8 cellular contexts compared by ENCODE assay signal in genomic region chr4:153083447-153083921, GRCh38.
A peak's percentile ranks its signal among the peaks of the same experiment; 100 is the strongest.
DNase-seq lines count a peak whose midpoint lies in the region; ATAC-seq, FAIRE-seq and TF ChIP-seq lines count a peak whose summit lies in the region.

No MANE protein-coding gene starts in this region.

- CTCF ChIA-PET in HepG2 (lab: Yijun Ruan, JAX; ENCODE audit: low intra/inter-chr PET ratio, low total read pairs): interaction anchor here (3.8 to 4.0 kb wide), 2 partner anchors 44 to 237 kb away, joined by 39 to 51 read pairs; no protein-coding TSS in a partner anchor

- TF ChIP-seq EP300 in HepG2 (IDR thresholded peaks at IDR 0.05; ENCODE audit: low read depth in 2 of 2, low read length in 2 of 2) (no peak), HepG2 (CRISPR knock-in tag; IDR thresholded peaks at IDR 0.05; ENCODE audit: borderline replicate concordance) (no peak)

- H3K4me3 ChIP-seq in BLaER1 treated with 17β-estradiol and CSF1 and Interleukin-3, amounts not matched to agents 10 nM and 100 nM: no peak overlapping the region
- H3K4me3 ChIP-seq in HepG2 (replicated peaks in 1 of 3; ENCODE audit: insufficient read depth in 1 of 3, low read depth in 2 of 3, low read length in 3 of 3): peak overlapping the region in 1 of 3 experiments; percentile 17; a peak in 2 of 6 replicates

- H3K36me3 ChIP-seq in BLaER1 treated with 17β-estradiol and CSF1 and Interleukin-3, amounts not matched to agents 10 nM and 100 nM: no peaks in the 10 kb centered on the region
- H3K36me3 ChIP-seq in HepG2 (replicated peaks in 1 of 2; ENCODE audit: control insufficient read depth in 1 of 2, insufficient read depth in 2 of 2, low read length in 2 of 2): no peaks in the 10 kb centered on the region

- H3K79me2 ChIP-seq in HepG2 (ENCODE audit: insufficient read depth, low read length): no peaks in the 10 kb centered on the region

- H3K9me3 ChIP-seq in BLaER1 treated with 17β-estradiol and CSF1 and Interleukin-3, amounts not matched to agents 10 nM and 100 nM (replicated peaks in 1 of 11): no peaks in the 10 kb centered on the region
- no peaks in the 10 kb centered on the region for H3K9me3 ChIP-seq in HepG2 (ENCODE audit: low read length)

- in situ Hi-C loops in HepG2 (cut with HindIII; ENCODE audit: extremely low pct_ligation_motif_present, low pct_unique_long_range_greater_than_20kb): loop anchor here (5.0 kb wide), 1 partner anchor 44 kb away; no protein-coding TSS in a partner anchor

- peak; percentile 60 for ATAC-seq in GM19025 (IDR thresholded peaks at IDR 0.05; ENCODE audit: low read depth, unreplicated experiment)
- peak; percentile 80 for ATAC-seq in HG03196 (IDR thresholded peaks at IDR 0.05; ENCODE audit: unreplicated experiment)
- peak; percentile 95 for ATAC-seq in HepG2

- POLR2A ChIA-PET in HepG2 (lab: Yijun Ruan, JAX): interaction anchor here (1.1 kb wide), 1 partner anchor 44 kb away, joined by 5 read pairs; no protein-coding TSS in a partner anchor

- peak; percentile 77 for DNase-seq in NCI-H2227 (lab: John Stamatoyannopoulos, UW; ENCODE audit: unreplicated experiment)
- DNase-seq in dermis microvascular lymphatic vessel endothelial cell (ENCODE audit: low read depth in 2 of 2): peak; percentile 37 to 74
- peak; percentile 72 for DNase-seq in HepG2 (ENCODE audit: low spot score)
- peak; percentile 14 to 30 (median 17) for DNase-seq in stimulated activated CD4-positive, alpha-beta T cell treated with anti-CD3 and anti-CD28 coated beads, TNF-alpha, amount 100 ng/mL, for 48 hours (ENCODE audit: low read depth in 3 of 3)

- BruUV-seq in HepG2 (replicated peaks; lab: Mats Ljungman, UMichigan): no TSS peak

- peaks cover 24 to 62% (median 42%) of the 10 kb centered on the region in 10 experiments for H3K4me1 ChIP-seq in BLaER1 treated with 17β-estradiol and CSF1 and Interleukin-3, amounts not matched to agents 10 nM and 100 nM
- H3K4me1 ChIP-seq in HepG2 (ENCODE audit: insufficient read depth, low read length): peaks cover 9% of the 10 kb centered on the region

- WGBS in HepG2 (ENCODE audit: low lambda C conversion rate): 5% methylated on average over 6 of the region's 7 CpGs

- peak; percentile 89 for FAIRE-seq in HepG2 (lab: Jason Lieb, UNC)

- no peaks in the 10 kb centered on the region for H4K20me1 ChIP-seq in BLaER1 treated with 17β-estradiol and CSF1 and Interleukin-3, amounts not matched to agents 10 nM and 100 nM
- no peaks in the 10 kb centered on the region for H4K20me1 ChIP-seq in HepG2 (ENCODE audit: insufficient read depth, low read length)

- H3K27ac ChIP-seq in BLaER1 treated with 17β-estradiol and CSF1 and Interleukin-3, amounts not matched to agents 10 nM and 100 nM: peak overlapping the region in 2 of 11 experiments; percentile 13 to 27; a peak in 1 of 22 replicates
- H3K27ac ChIP-seq in VCaP (peak overlapping the region; percentile 62), HepG2 (ENCODE audit: extremely low read length, insufficient read depth, low read length) (no peak overlapping the region)

- H3K27me3 ChIP-seq in BLaER1 treated with 17β-estradiol and CSF1 and Interleukin-3, amounts not matched to agents 10 nM and 100 nM: no peaks in the 10 kb centered on the region
- peaks cover 0 to 1% of the 10 kb centered on the region in 2 experiments; a peak in 1 of 5 replicates for H3K27me3 ChIP-seq in HepG2 (ENCODE audit: control insufficient read depth in 1 of 2, insufficient read depth in 2 of 2, low read length in 2 of 2)

- TF ChIP-seq CTCF in VCaP (conservative IDR thresholded peaks at IDR 0.05) (peak; percentile 75), HepG2 (CRISPR knock-in tag; IDR thresholded peaks at IDR 0.05) (peak; percentile 80)

- peak overlapping the region in 3 of 11 experiments; percentile 10 to 28 (median 20); a peak in 1 of 22 replicates for H3K9ac ChIP-seq in BLaER1 treated with 17β-estradiol and CSF1 and Interleukin-3, amounts not matched to agents 10 nM and 100 nM
- H3K9ac ChIP-seq in HepG2 (ENCODE audit: insufficient read depth, low read depth, low read length): no peak overlapping the region

- TF ChIP-seq RAD21 in HepG2 (CRISPR knock-in tag; IDR thresholded peaks at IDR 0.05): peak; percentile 59

- no peak overlapping the region for H2AFZ ChIP-seq in HepG2 (ENCODE audit: low read length)

- no peak for TF ChIP-seq POLR2A in HepG2 (IDR thresholded peaks at IDR 0.05; ENCODE audit: insufficient read depth in 1 of 2, low read depth in 2 of 2, low read length in 2 of 2)

- H3K4me2 ChIP-seq in BLaER1 treated with 17β-estradiol and CSF1 and Interleukin-3, amounts not matched to agents 10 nM and 100 nM: peak overlapping the region in 10 of 11 experiments; percentile 60 to 84 (median 74); a peak in 19 of 22 replicates
- peak overlapping the region; percentile 71 for H3K4me2 ChIP-seq in HepG2 (ENCODE audit: low read depth, low read length)

- intact Hi-C loops in HepG2 (cut with micrococcal nuclease; ENCODE audit: unreplicated experiment): loop anchor here (1.0 to 10.0 kb wide), 3 partner anchors 45 to 239 kb away; no protein-coding TSS in a partner anchor

TF ChIP-seq in HepG2, 621 proteins besides CTCF, POLR2A, EP300 and RAD21 (continues in another document):
- TF ChIP-seq ELF1 (CRISPR knock-in tag; IDR thresholded peaks at IDR 0.05): peak; percentile 53; the same call in 1 of the 2 replicates
- TF ChIP-seq FOXO4 (CRISPR knock-in tag; conservative IDR thresholded peaks at IDR 0.05): no peak
- TF ChIP-seq SMC3 (IDR thresholded peaks at IDR 0.05; ENCODE audit: low read length): peak; percentile 91
- peak; percentile 62 for TF ChIP-seq GABPB1 (CRISPR knock-in tag; IDR thresholded peaks at IDR 0.05)
- TF ChIP-seq SNAPC2 (CRISPR knock-in tag; IDR thresholded peaks at IDR 0.05): no peak
- TF ChIP-seq RBM39 (IDR thresholded peaks at IDR 0.05; ENCODE audit: low read depth, low read length, poor library complexity, severe bottlenecking): no peak
- TF ChIP-seq SP2 (CRISPR knock-in tag; IDR thresholded peaks at IDR 0.05): no peak
- no peak for TF ChIP-seq NBN (conservative IDR thresholded peaks at IDR 0.05)
- TF ChIP-seq MIER3 (CRISPR knock-in tag; IDR thresholded peaks at IDR 0.05; ENCODE audit: borderline replicate concordance): no peak
- no peak for TF ChIP-seq GZF1 (CRISPR knock-in tag; IDR thresholded peaks at IDR 0.05)
- no peak for TF ChIP-seq ARID4A (CRISPR knock-in tag; IDR thresholded peaks at IDR 0.05; ENCODE audit: borderline replicate concordance)
- TF ChIP-seq SP140L (CRISPR knock-in tag; IDR thresholded peaks at IDR 0.05; ENCODE audit: borderline replicate concordance): no peak
- TF ChIP-seq ELF4 (CRISPR knock-in tag; IDR thresholded peaks at IDR 0.05; ENCODE audit: borderline replicate concordance): no peak
- no peak for TF ChIP-seq HBP1 (CRISPR knock-in tag; IDR thresholded peaks at IDR 0.05; ENCODE audit: low read depth)
- TF ChIP-seq GATAD2A (CRISPR knock-in tag; IDR thresholded peaks at IDR 0.05): peak; percentile 36; the same call in 1 of the 2 replicates
- TF ChIP-seq KDM5B (CRISPR knock-in tag; IDR thresholded peaks at IDR 0.05; ENCODE audit: borderline replicate concordance): no peak

Comparison
In these comparisons a context has a peak if more than half of its experiments do, and no peak if none do; other contexts are left out.
1. DNase-seq: peak in every context shown above with its lines; median percentile 77 in NCI-H2227; 72 in HepG2; 56 in dermis microvascular lymphatic vessel endothelial cell; 17 in stimulated activated CD4-positive, alpha-beta T cell treated with anti-CD3 and anti-CD28 coated beads, TNF-alpha, amount 100 ng/mL, for 48 hours.